ENCODE assay signal across 1 cellular context in genomic region chr10:43687373-43687772, GRCh38.
TF ChIP-seq lines count a peak whose summit lies in the region.

No MANE protein-coding gene starts in this region.

TF ChIP-seq in GM23338, 12 proteins besides CTCF, POLR2A, EP300 and RAD21 (continued from another document):
- TF ChIP-seq ZNF462 (CRISPR knock-in tag; IDR thresholded peaks at IDR 0.05) (no peak), ETS1 (IDR thresholded peaks at IDR 0.05) (no peak), REST (IDR thresholded peaks at IDR 0.05; ENCODE audit: unreplicated experiment) (no peak), STAT1 (IDR thresholded peaks at IDR 0.05; ENCODE audit: unreplicated experiment) (no peak), EZH2 (IDR thresholded peaks at IDR 0.05; ENCODE audit: low read depth, unreplicated experiment) (no peak), ZNF331 (CRISPR knock-in tag; IDR thresholded peaks at IDR 0.05; ENCODE audit: low read depth) (no peak)
